In the genomic region with DNA sequence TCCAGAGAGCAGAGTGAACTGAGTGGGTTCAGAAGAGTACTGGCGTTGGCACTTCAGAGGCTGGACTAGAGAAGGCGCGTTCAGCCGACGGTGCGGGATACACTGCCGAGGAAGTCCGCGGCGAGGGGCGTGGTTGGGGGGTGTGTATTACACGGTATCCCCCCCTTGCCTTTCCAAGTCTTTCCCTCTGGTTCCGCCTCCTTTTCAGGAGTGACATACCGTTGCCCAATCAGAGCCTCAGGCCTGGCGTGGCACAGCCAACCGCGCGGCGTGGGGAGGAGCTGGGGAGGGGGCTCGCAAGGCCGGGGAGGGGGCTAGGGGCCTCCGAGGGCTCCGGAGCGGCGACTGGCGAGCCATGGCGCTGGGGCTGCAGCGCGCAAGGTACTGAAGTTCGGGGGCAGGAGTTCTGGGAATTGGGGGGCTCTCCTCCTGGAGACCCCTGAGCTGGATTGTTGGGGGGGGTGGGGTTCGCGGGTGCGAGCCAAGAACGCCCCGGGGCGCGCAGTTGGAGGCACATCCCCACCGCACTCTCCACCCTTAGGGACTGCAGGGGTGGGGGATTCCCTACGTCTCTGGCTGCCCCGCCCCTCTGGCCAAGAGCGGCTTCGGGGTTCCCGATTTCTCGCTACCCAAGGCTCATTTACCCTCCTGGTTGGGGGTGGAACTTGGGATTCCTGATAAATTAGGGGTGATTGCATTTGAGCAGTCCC, we compare ENCODE assay signal across 10 cellular contexts. TPM values are rescaled to one million over a fixed set of nuclear protein-coding genes. Genes with fewer than 3 reads are reported as not detected.
A peak's percentile ranks its signal among the peaks of the same experiment; 100 is the strongest.
DNase-seq lines count a peak whose midpoint lies in the region; ATAC-seq and TF ChIP-seq lines count a peak whose summit lies in the region.
"Had no signal": no experiment of that assay in that cellular context is flagged by ENCODE, and none has a peak within 500 bp of the region (broad histone marks: within the 10 kb centered on the region; RNA-seq: fewer than 3 reads in every experiment).

A gene (plus strand): TSS at position 321 of the 710 bp plus-strand sequence. CDS start 35 bp downstream, at position 356.

- no peak within 1 kb of the TSS for H3K4me3 Mint-ChIP-seq in stimulated activated memory B cell treated with anti-CD40 and anti-IgM and Interleukin-4, amounts not matched to agents 10 μg/mL and 1 μg/mL and 100 μg/mL, for 72 hours
- H3K4me3 Mint-ChIP-seq: activated naive CD4-positive, alpha-beta T cell treated with anti-CD3 and anti-CD28 coated beads for 36 hours had no signal

- no peak for ATAC-seq in stimulated activated memory B cell treated with anti-CD40 and anti-IgM and Interleukin-4, amounts not matched to agents 10 μg/mL and 1 μg/mL and 100 μg/mL, for 72 hours
- no peak for ATAC-seq in HG03521 (IDR thresholded peaks at IDR 0.05; ENCODE audit: unreplicated experiment)
- no peak for ATAC-seq in GM19397 (IDR thresholded peaks at IDR 0.05; ENCODE audit: unreplicated experiment)

- peaks cover 45% of the 10 kb centered on the region for H3K27me3 Mint-ChIP-seq in stimulated activated memory B cell treated with anti-CD40 and anti-IgM and Interleukin-4, amounts not matched to agents 10 μg/mL and 1 μg/mL and 100 μg/mL, for 72 hours

- H3K4me1 Mint-ChIP-seq in stimulated activated memory B cell treated with anti-CD40 and anti-IgM and Interleukin-4, amounts not matched to agents 10 μg/mL and 1 μg/mL and 100 μg/mL, for 72 hours = peaks cover 7% of the 10 kb centered on the region

- peak in 1 of 2 donors; percentile 52 for TF ChIP-seq POLR2A in Peyer's patch (IDR thresholded peaks at IDR 0.05)

- no peak within 1 kb of the TSS for H3K27ac Mint-ChIP-seq in stimulated activated memory B cell treated with anti-CD40 and anti-IgM and Interleukin-4, amounts not matched to agents 10 μg/mL and 1 μg/mL and 100 μg/mL, for 72 hours
- H3K27ac Mint-ChIP-seq: activated naive CD4-positive, alpha-beta T cell treated with anti-CD3 and anti-CD28 coated beads for 36 hours had no signal

- no peaks in the 10 kb centered on the region for H3K9me3 Mint-ChIP-seq in stimulated activated memory B cell treated with anti-CD40 and anti-IgM and Interleukin-4, amounts not matched to agents 10 μg/mL and 1 μg/mL and 100 μg/mL, for 72 hours
- H3K9me3 Mint-ChIP-seq: activated naive CD4-positive, alpha-beta T cell treated with anti-CD3 and anti-CD28 coated beads for 36 hours had no signal

- peak in 12 of 14 donors; percentile 2 to 56 (median 36) for DNase-seq in C1 segment of cervical spinal cord (lab: John Stamatoyannopoulos, UW)
- DNase-seq in Peyer's patch = peak in 2 of 3 donors; percentile 81 to 82
- peak; percentile 85 to 97 for DNase-seq in cardiac muscle cell (ENCODE audit: low read depth in 1 of 2, low spot score in 1 of 2)
- peak; percentile 18 for DNase-seq in occipital lobe (lab: John Stamatoyannopoulos, UW)
- DNase-seq in dedifferentiated amniotic fluid mesenchymal stem cell (ENCODE audit: extremely low spot score) = no peak
- DNase-seq: activated naive CD4-positive, alpha-beta T cell treated with anti-CD3 and anti-CD28 coated beads for 36 hours had no signal

- H3K9me3 ChIP-seq in Peyer's patch = no peaks in the 10 kb centered on the region
- no peaks in the 10 kb centered on the region for H3K9me3 ChIP-seq in cardiac muscle cell (ENCODE audit: low read depth)

- H3K36me3 Mint-ChIP-seq in stimulated activated memory B cell treated with anti-CD40 and anti-IgM and Interleukin-4, amounts not matched to agents 10 μg/mL and 1 μg/mL and 100 μg/mL, for 72 hours = no peaks in the 10 kb centered on the region

- peak within 1 kb of the TSS; percentile 68 to 93 (median 86) for H3K27ac ChIP-seq in Peyer's patch
- H3K27ac ChIP-seq in cardiac muscle cell = peak within 1 kb of the TSS; percentile 98

- peak within 1 kb of the TSS; percentile 4 to 56 (median 24) for H3K4me3 ChIP-seq in Peyer's patch
- H3K4me3 ChIP-seq in cardiac muscle cell = peak within 1 kb of the TSS; percentile 67

- H3K36me3 ChIP-seq in Peyer's patch (no peaks in the 10 kb centered on the region), cardiac muscle cell (no peaks in the 10 kb centered on the region)

- H3K27me3 ChIP-seq in Peyer's patch = no peaks in the 10 kb centered on the region
- H3K27me3 ChIP-seq in cardiac muscle cell = no peaks in the 10 kb centered on the region

- TF ChIP-seq CTCF in Peyer's patch (IDR thresholded peaks at IDR 0.05) = no peak
- no peak for TF ChIP-seq CTCF in cardiac muscle cell (IDR thresholded peaks at IDR 0.05; ENCODE audit: low read depth, low read length)

- peaks cover 0 to 49% (median 8%) of the 10 kb centered on the region in 4 donors for H3K4me1 ChIP-seq in Peyer's patch
- peaks cover 38% of the 10 kb centered on the region for H3K4me1 ChIP-seq in cardiac muscle cell (ENCODE audit: low read depth)

RNA-seq across cellular contexts. Expression of the gene that starts here (rescaled TPM):
- total RNA-seq in Peyer's patch (100 to 1,000 TPM in 2 of 4 donors, 10 to 100 TPM in 2; 18.4 to 262 (median 91.2) TPM), cardiac muscle cell (115 and 163 TPM in 2 replicates), occipital lobe (6.4 TPM)
- polyA plus RNA-seq in cardiac muscle cell = 122 and 170 TPM in 2 replicates
- total RNA-seq: activated naive CD4-positive, alpha-beta T cell treated with anti-CD3 and anti-CD28 coated beads for 36 hours; LHCN-M2 had no signal
